In genomic region chr1:1177452-1178206, GRCh38 we compare ENCODE assay signal across 21 cellular contexts. TPM values are rescaled to one million over a fixed set of nuclear protein-coding genes. Genes with fewer than 3 reads are reported as not detected.
DNase-seq lines count a peak whose midpoint lies in the region; TF ChIP-seq lines count a peak whose summit lies in the region.
"Had no signal": no experiment of that assay in that cellular context is flagged by ENCODE, and none has a peak within 500 bp of the region (broad histone marks: within the 10 kb centered on the region; RNA-seq: fewer than 3 reads in every experiment).

No MANE protein-coding gene starts in this region.

- H3K4me1 Mint-ChIP-seq in nephron progenitor cell, result peaks cover 28% of the 10 kb centered on the region

- POLR2A ChIA-PET in HEK293T (lab: Yijun Ruan, JAX), result no interaction called here

- TF ChIP-seq CTCF in right atrium auricular region (IDR thresholded peaks at IDR 0.05), result no peak
- no peak for TF ChIP-seq CTCF in GM06990 (IDR thresholded peaks at IDR 0.05; ENCODE audit: insufficient read depth, low read length, poor library complexity, severe bottlenecking)
- TF ChIP-seq CTCF in nephron progenitor cell (IDR thresholded peaks at IDR 0.05), result no peak

- H3K27me3 ChIP-seq in right atrium auricular region, result peaks cover 0 to 15% of the 10 kb centered on the region in 2 donors
- no peaks in the 10 kb centered on the region; the same call in none of the 2 replicates for H3K27me3 ChIP-seq in GM06990 (replicated peaks; ENCODE audit: control insufficient read depth, insufficient read depth, low read length)

- H3K4me3 ChIP-seq in right atrium auricular region (no peak overlapping the region), GM06990 (replicated peaks; ENCODE audit: low read depth, low read length) (no peak overlapping the region)

- H3K9me3 Mint-ChIP-seq in nephron progenitor cell, result no peaks in the 10 kb centered on the region

- peaks cover 43% of the 10 kb centered on the region for H3K27me3 Mint-ChIP-seq in nephron progenitor cell (ENCODE audit: low read depth, poor library complexity)

- H3K36me3 ChIP-seq in right atrium auricular region, result no peaks in the 10 kb centered on the region
- no peaks in the 10 kb centered on the region for H3K36me3 ChIP-seq in GM06990 (ENCODE audit: control insufficient read depth, insufficient read depth, low read length)

- intact Hi-C loops in cardiac septum (cut with DNase I), result no loop called here

- no peak overlapping the region for H3K4me3 Mint-ChIP-seq in nephron progenitor cell

- no peaks in the 10 kb centered on the region for H3K9me3 ChIP-seq in right atrium auricular region

- H3K4me1 ChIP-seq in right atrium auricular region, result peaks cover 0 to 9% of the 10 kb centered on the region in 2 donors

- H3K27ac ChIP-seq in right atrium auricular region, result no peak overlapping the region
- H3K27ac ChIP-seq: RWPE1 had no signal

- DNase-seq in cardiac septum (ENCODE audit: low spot score) (peak; percentile 53), right atrium auricular region (ENCODE audit: low spot score) (no peak), GM06990 (ENCODE audit: extremely low read depth, insufficient read length) (peak; percentile 2), nephron progenitor cell (peak; percentile 2), HuH-7 (ENCODE audit: low spot score) (no peak), NCI-H1930 (lab: John Stamatoyannopoulos, UW) (no peak), HEK293T (ENCODE audit: extremely low spot score) (no peak)
- DNase-seq in effector CD4-positive, alpha-beta T cell, result peak; percentile 1
- DNase-seq: 8988T, DND-41, GDM1, GOT3, MV-4-11, NCI-H1436, NCI-H2081, NCI-H510A, NCI-H82, PC-3 had no signal

- no peak overlapping the region for H3K27ac Mint-ChIP-seq in nephron progenitor cell

- CTCF ChIA-PET in HEK293T (lab: Yijun Ruan, JAX), result no interaction called here

- no peaks in the 10 kb centered on the region for H3K36me3 Mint-ChIP-seq in nephron progenitor cell (ENCODE audit: low read depth)

TF ChIP-seq in HEK293T, 16 proteins besides CTCF, POLR2A, EP300 and RAD21:
- TF ChIP-seq FOXA1 (IDR thresholded peaks at IDR 0.05) (no peak), L3MBTL2 (conservative IDR thresholded peaks at IDR 0.05) (no peak), LEF1 (IDR thresholded peaks at IDR 0.05; ENCODE audit: borderline replicate concordance) (no peak), SUZ12 (IDR thresholded peaks at IDR 0.05) (no peak), PKNOX1 (IDR thresholded peaks at IDR 0.05) (no peak), BHLHE40 (IDR thresholded peaks at IDR 0.05; ENCODE audit: borderline replicate concordance) (no peak), CTBP1 (IDR thresholded peaks at IDR 0.05; ENCODE audit: borderline replicate concordance) (no peak), NFRKB (IDR thresholded peaks at IDR 0.05) (no peak), HDGF (IDR thresholded peaks at IDR 0.05; ENCODE audit: borderline replicate concordance) (no peak), FOXM1 (IDR thresholded peaks at IDR 0.05; ENCODE audit: borderline replicate concordance) (no peak), SP1 (IDR thresholded peaks at IDR 0.05) (no peak), ELF4 (IDR thresholded peaks at IDR 0.05) (no peak), ARNT (IDR thresholded peaks at IDR 0.05) (no peak), FOXK2 (IDR thresholded peaks at IDR 0.05) (no peak)

RNA-seq across cellular contexts. Expression of gene TTLL10, which starts 3.9 kb away (rescaled TPM):
- 0.22 TPM for total RNA-seq in cardiac septum
- not detected for total RNA-seq in right atrium auricular region
- total RNA-seq: HT1080, SK-MEL-5 had no signal

RNA-seq across cellular contexts. Expression of gene TNFRSF18, which starts 28.8 kb away (rescaled TPM):
- total RNA-seq in cardiac septum (0.19 TPM), right atrium auricular region (under 1 TPM in 1 of 2 donors, not detected in 1; 0.55 TPM)
- total RNA-seq: HT1080, SK-MEL-5 had no signal

RNA-seq across cellular contexts. Expression of gene TNFRSF4, which starts 36.3 kb away (rescaled TPM):
- total RNA-seq in cardiac septum, result 4.3 TPM
- total RNA-seq in right atrium auricular region, result under 1 TPM; 0.59 to 0.79 TPM
- total RNA-seq: SK-MEL-5 had no signal

RNA-seq across cellular contexts. Expression of gene SDF4, which starts 54.2 kb away (rescaled TPM):
- 139 TPM for total RNA-seq in cardiac septum
- total RNA-seq in right atrium auricular region, result 100 to 1,000 TPM; 120 to 128 TPM

RNA-seq across cellular contexts. Expression of gene B3GALT6, which starts 54.4 kb away (rescaled TPM):
- 11.1 TPM for total RNA-seq in cardiac septum
- 10 to 100 TPM; 16.1 to 19.7 TPM for total RNA-seq in right atrium auricular region

Comparison
In these comparisons a context has a peak if more than half of its experiments do, and no peak if none do; other contexts are left out.
1. DNase-seq: peak in cardiac septum (single experiment), GM06990 (single experiment), effector CD4-positive, alpha-beta T cell (single experiment) and nephron progenitor cell (single experiment); none in right atrium auricular region (single experiment), HuH-7 (single experiment), NCI-H1930 (0 of 2) and HEK293T (single experiment).